Comparison of ENCODE assay signal across 16 cellular contexts in genomic region chr14:99378782-99379214, GRCh38.
DNase-seq lines count a peak whose midpoint lies in the region; ATAC-seq, FAIRE-seq and TF ChIP-seq lines count a peak whose summit lies in the region.
"Had no signal": no experiment of that assay in that cellular context is flagged by ENCODE, and none has a peak within 500 bp of the region (broad histone marks: within the 10 kb centered on the region; RNA-seq: fewer than 3 reads in every experiment).

No MANE protein-coding gene starts in this region.

- H3K27ac Mint-ChIP-seq in astrocyte (ENCODE audit: unreplicated experiment): peak overlapping the region; percentile 62
- no peak overlapping the region for H3K27ac Mint-ChIP-seq in GM23338
- H3K27ac Mint-ChIP-seq: activated CD4-positive, alpha-beta T cell treated with anti-CD3 and anti-CD28 coated beads, Interleukin-2, amount 10 ng/mL, durations not matched to agents 24 days and 14 days; activated naive CD8-positive, alpha-beta T cell treated with anti-CD3 and anti-CD28 coated beads, Interleukin-2, amount 10 ng/mL, durations not matched to agents 7 days and 5 days had no signal

- H3K27me3 ChIP-seq in IMR-90 (ENCODE audit: control insufficient read depth, insufficient read depth, low read length) (peaks cover 2% of the 10 kb centered on the region; the same call in 1 of the 2 replicates), astrocyte (ENCODE audit: insufficient read depth, low read length) (no peaks in the 10 kb centered on the region), lung (ENCODE audit: control insufficient read depth, insufficient read depth) (no peaks in the 10 kb centered on the region), GM23338 (ENCODE audit: insufficient read depth) (no peaks in the 10 kb centered on the region), colonic mucosa (no peaks in the 10 kb centered on the region)
- H3K27me3 ChIP-seq: pancreas, thyroid gland had no signal

- no peak overlapping the region for H2BK20ac ChIP-seq in IMR-90 (ENCODE audit: low read depth, low read length)

- no peaks in the 10 kb centered on the region for H4K20me1 ChIP-seq in IMR-90 (ENCODE audit: insufficient read depth, low read length)
- no peaks in the 10 kb centered on the region for H4K20me1 ChIP-seq in astrocyte (ENCODE audit: insufficient read depth, low read length)
- no peaks in the 10 kb centered on the region for H4K20me1 ChIP-seq in GM23338 (replicated peaks; ENCODE audit: insufficient read depth)

- H3K27me3 Mint-ChIP-seq in astrocyte (ENCODE audit: low read depth, unreplicated experiment) (peaks cover 7% of the 10 kb centered on the region), GM23338 (ENCODE audit: insufficient read depth, low read depth, poor library complexity) (peaks cover 16% of the 10 kb centered on the region)

- dilution Hi-C loops in IMR-90 (cut with HindIII; ENCODE audit: low sequenced_read_pairs, unreplicated experiment): no loop called here

- no peak overlapping the region for H2BK5ac ChIP-seq in IMR-90 (ENCODE audit: low read depth, low read length, poor library complexity, severe bottlenecking)

- TF ChIP-seq RAD21 in IMR-90 (IDR thresholded peaks at IDR 0.05; ENCODE audit: low read length): no peak

- no peak overlapping the region for H4K91ac ChIP-seq in IMR-90 (ENCODE audit: insufficient read depth, low read depth, low read length)

- no peak overlapping the region for H3K4ac ChIP-seq in IMR-90 (ENCODE audit: low read depth, low read length)

- H2BK15ac ChIP-seq in IMR-90 (ENCODE audit: low read depth, low read length): no peak overlapping the region

- H3K4me3 ChIP-seq in IMR-90 (ENCODE audit: insufficient read depth, low read depth, low read length) (no peak overlapping the region), astrocyte (ENCODE audit: insufficient read depth, low read depth, low read length) (no peak overlapping the region), lung (no peak overlapping the region), GM23338 (no peak overlapping the region), colonic mucosa (no peak overlapping the region)
- H3K4me3 ChIP-seq: pancreas, SK-N-MC, thyroid gland had no signal

- peak; percentile 68 for ATAC-seq in IMR-90 (ENCODE audit: low read depth)
- ATAC-seq in lung (ENCODE audit: insufficient read depth, low FRiP score): peak; percentile 36
- no peak for ATAC-seq in GM18502 (IDR thresholded peaks at IDR 0.05; ENCODE audit: poor library complexity, unreplicated experiment)
- no peak for ATAC-seq in GM23338
- ATAC-seq: pancreas had no signal

- H3K4me1 Mint-ChIP-seq in astrocyte (ENCODE audit: low read depth, unreplicated experiment) (peaks cover 15% of the 10 kb centered on the region), GM23338 (peaks cover 20% of the 10 kb centered on the region)
- H3K4me1 Mint-ChIP-seq: activated CD4-positive, alpha-beta T cell treated with anti-CD3 and anti-CD28 coated beads, Interleukin-2, amount 10 ng/mL, durations not matched to agents 24 days and 14 days; activated naive CD8-positive, alpha-beta T cell treated with anti-CD3 and anti-CD28 coated beads, Interleukin-2, amount 10 ng/mL, durations not matched to agents 7 days and 5 days had no signal

- no peak overlapping the region for H3K18ac ChIP-seq in IMR-90 (ENCODE audit: low read depth, low read length)

- no peaks in the 10 kb centered on the region for H3K9me2 ChIP-seq in GM23338 (ENCODE audit: insufficient read depth)

- DNase-seq in Caki2 (ENCODE audit: low read depth) (peak; percentile 72), IMR-90 (peak; percentile 24), astrocyte (ENCODE audit: low read depth) (peak; percentile 49), lung (ENCODE audit: low spot score) (no peak), GM23338 (ENCODE audit: low spot score) (no peak), colonic mucosa (no peak), posterior vena cava (ENCODE audit: low spot score) (no peak)
- DNase-seq: activated CD4-positive, alpha-beta T cell treated with anti-CD3 and anti-CD28 coated beads, Interleukin-2, amount 10 ng/mL, durations not matched to agents 24 days and 14 days; activated naive CD8-positive, alpha-beta T cell treated with anti-CD3 and anti-CD28 coated beads, Interleukin-2, amount 10 ng/mL, durations not matched to agents 7 days and 5 days; H7; NCI-H1694 treated with DMSO at 0.1 percent for 48 hours; pancreas; thyroid gland had no signal

- BruUV-seq in IMR-90 (replicated peaks; lab: Mats Ljungman, UMichigan): no TSS peak

- H3K79me1 ChIP-seq in IMR-90 (ENCODE audit: low read depth in 1 of 2, low read length in 2 of 2): no peaks in the 10 kb centered on the region

- H3K9me3 ChIP-seq in IMR-90 (ENCODE audit: control insufficient read depth, insufficient read depth, low read length): no peaks in the 10 kb centered on the region
- H3K9me3 ChIP-seq in astrocyte (ENCODE audit: insufficient read depth, low read depth, low read length): no peaks in the 10 kb centered on the region
- H3K9me3 ChIP-seq in lung (ENCODE audit: control insufficient read depth in 2 of 2, insufficient read depth in 1 of 2, low read length in 1 of 2): no peaks in the 10 kb centered on the region
- H3K9me3 ChIP-seq in colonic mucosa: no peaks in the 10 kb centered on the region
- H3K9me3 ChIP-seq: pancreas, thyroid gland had no signal

- H2BK120ac ChIP-seq in IMR-90 (ENCODE audit: low read depth, low read length): no peak overlapping the region

- no peak for FAIRE-seq in astrocyte (lab: Jason Lieb, UNC)
- FAIRE-seq: islet of Langerhans, pancreas had no signal

- no peak overlapping the region for H2AK5ac ChIP-seq in IMR-90 (ENCODE audit: low read depth, low read length)

- H3K9me3 Mint-ChIP-seq in astrocyte (ENCODE audit: unreplicated experiment) (peaks cover 2% of the 10 kb centered on the region), GM23338 (no peaks in the 10 kb centered on the region; the same call in 2 of the 3 replicates)
- H3K9me3 Mint-ChIP-seq: activated CD4-positive, alpha-beta T cell treated with anti-CD3 and anti-CD28 coated beads, Interleukin-2, amount 10 ng/mL, durations not matched to agents 24 days and 14 days; activated naive CD8-positive, alpha-beta T cell treated with anti-CD3 and anti-CD28 coated beads, Interleukin-2, amount 10 ng/mL, durations not matched to agents 7 days and 5 days had no signal

- H3K56ac ChIP-seq in IMR-90 (ENCODE audit: extremely low read depth, insufficient read depth, low read length): no peak overlapping the region

- H3K79me2 ChIP-seq in astrocyte (ENCODE audit: insufficient read depth, low read length) (no peaks in the 10 kb centered on the region), GM23338 (replicated peaks; ENCODE audit: insufficient read depth) (no peaks in the 10 kb centered on the region)

- POLR2A ChIA-PET in IMR-90 (lab: Charles Lee; ENCODE audit: unreplicated experiment): no interaction called here

- H3K4me3 Mint-ChIP-seq in astrocyte (ENCODE audit: unreplicated experiment) (no peak overlapping the region), GM23338 (no peak overlapping the region)
- H3K4me3 Mint-ChIP-seq: activated CD4-positive, alpha-beta T cell treated with anti-CD3 and anti-CD28 coated beads, Interleukin-2, amount 10 ng/mL, durations not matched to agents 24 days and 14 days; activated naive CD8-positive, alpha-beta T cell treated with anti-CD3 and anti-CD28 coated beads, Interleukin-2, amount 10 ng/mL, durations not matched to agents 7 days and 5 days had no signal

- CTCF ChIA-PET in IMR-90 (lab: Yijun Ruan, JAX): interaction anchor here (1.0 kb wide), 1 partner anchor 36 kb away, joined by 3 read pairs; no protein-coding TSS in a partner anchor

- no peaks in the 10 kb centered on the region for H3F3A ChIP-seq in GM23338 (replicated peaks; ENCODE audit: low read depth)

- 30% methylated on average over 7 of the region's 9 CpGs; no CpG with 5 or more reads in 1 of the 2 experiments for WGBS in IMR-90 (ENCODE audit: extremely low coverage in 2 of 2, insufficient read length in 1 of 2), 2 experiments
- WGBS in lung, 2 donors: 63 to 74% methylated on average over 9 of the region's 9 CpGs

- H4K5ac ChIP-seq in IMR-90 (ENCODE audit: low read depth, low read length): no peak overlapping the region

- TF ChIP-seq POLR2A in IMR-90 (IDR thresholded peaks at IDR 0.05; ENCODE audit: low read depth, low read length): no peak

- H3K27ac ChIP-seq in IMR-90 (ENCODE audit: insufficient read depth, low read length) (no peak overlapping the region), astrocyte (ENCODE audit: low read depth, low read length) (peak overlapping the region; percentile 12), lung (ENCODE audit: low read depth in 1 of 2, low read length in 1 of 2) (no peak overlapping the region), GM23338 (ENCODE audit: low read depth) (no peak overlapping the region), colonic mucosa (no peak overlapping the region)
- H3K27ac ChIP-seq: pancreas, SK-N-MC, thyroid gland had no signal

- TF ChIP-seq CTCF in IMR-90 (conservative IDR thresholded peaks at IDR 0.05; ENCODE audit: low read depth, low read length) (no peak), astrocyte (IDR thresholded peaks at IDR 0.05; ENCODE audit: insufficient read depth, low read depth, low read length) (no peak), lung (IDR thresholded peaks at IDR 0.05; ENCODE audit: control extremely low read depth, extremely low read depth) (no peak), GM23338 (conservative IDR thresholded peaks at IDR 0.05; ENCODE audit: low read depth in 2 of 2) (no peak), colonic mucosa (IDR thresholded peaks at IDR 0.05) (no peak)

- H4K8ac ChIP-seq in IMR-90 (ENCODE audit: low read depth in 2 of 2, low read length in 2 of 2): no peak overlapping the region

- no peak overlapping the region for H3K9ac ChIP-seq in IMR-90 (ENCODE audit: low read depth, low read length)
- peak overlapping the region; percentile 18 for H3K9ac ChIP-seq in astrocyte (ENCODE audit: low read length)
- no peak overlapping the region for H3K9ac ChIP-seq in colonic mucosa (ENCODE audit: low read depth in 2 of 2, low read length in 2 of 2)

- in situ Hi-C loops in Caki2 (cut with HindIII; ENCODE audit: low pct_unique_long_range_greater_than_20kb, low sequenced_read_pairs): no loop called here
- in situ Hi-C loops in IMR-90 (cut with MboI; ENCODE audit: low sequenced_read_pairs): no loop called here

- H3K36me3 ChIP-seq in IMR-90 (ENCODE audit: control insufficient read depth, insufficient read depth, low read length): no peaks in the 10 kb centered on the region
- H3K36me3 ChIP-seq in astrocyte (ENCODE audit: insufficient read depth, low read length): no peaks in the 10 kb centered on the region
- H3K36me3 ChIP-seq in lung (ENCODE audit: control insufficient read depth in 2 of 2, insufficient read depth in 2 of 2, low read length in 2 of 2): no peaks in the 10 kb centered on the region
- no peaks in the 10 kb centered on the region for H3K36me3 ChIP-seq in GM23338 (ENCODE audit: insufficient read depth)
- H3K36me3 ChIP-seq in colonic mucosa: no peaks in the 10 kb centered on the region
- H3K36me3 ChIP-seq: pancreas, thyroid gland had no signal

- H2AFZ ChIP-seq in IMR-90 (replicated peaks; ENCODE audit: low read length, poor library complexity) (peak overlapping the region; percentile 28), astrocyte (ENCODE audit: low read depth, low read length) (peak overlapping the region; percentile 63), GM23338 (no peak overlapping the region)

- H3K9me1 ChIP-seq in IMR-90 (ENCODE audit: insufficient read depth, low read length): 0 out of 2 replicates have a peak, but pooled peaks cover 2% of the 10 kb centered on the region

- no peak overlapping the region for H3K14ac ChIP-seq in IMR-90 (replicated peaks; ENCODE audit: low read depth, low read length)

- intact Hi-C loops in IMR-90 (cut with micrococcal nuclease): no loop called here
- intact Hi-C loops in colonic mucosa (cut with DNase I): no loop called here
- intact Hi-C loops in posterior vena cava (cut with DNase I): no loop called here

- H3K36me3 Mint-ChIP-seq in astrocyte (ENCODE audit: low read depth, unreplicated experiment) (no peaks in the 10 kb centered on the region), GM23338 (ENCODE audit: low read depth) (no peaks in the 10 kb centered on the region; the same call in 2 of the 3 replicates)
- H3K36me3 Mint-ChIP-seq: activated naive CD8-positive, alpha-beta T cell treated with anti-CD3 and anti-CD28 coated beads, Interleukin-2, amount 10 ng/mL, durations not matched to agents 7 days and 5 days had no signal

- H2AK9ac ChIP-seq in IMR-90 (replicated peaks; ENCODE audit: low read depth, low read length, poor library complexity): no peak overlapping the region

- H3K4me2 ChIP-seq in IMR-90 (ENCODE audit: low read depth, low read length) (no peak overlapping the region), astrocyte (ENCODE audit: low read length) (peak overlapping the region; percentile 11), GM23338 (no peak overlapping the region)

- no peak overlapping the region for H3K23ac ChIP-seq in IMR-90 (ENCODE audit: low read depth, low read length)

- H3K4me1 ChIP-seq in IMR-90 (ENCODE audit: control insufficient read depth, insufficient read depth, low read length) (peaks cover 1% of the 10 kb centered on the region; the same call in 1 of the 2 replicates), astrocyte (ENCODE audit: insufficient read depth, low read length) (peaks cover 11% of the 10 kb centered on the region), lung (ENCODE audit: control insufficient read depth in 2 of 2, insufficient read depth in 2 of 2, low read length in 2 of 2) (peaks cover 0 to 3% of the 10 kb centered on the region in 2 donors), GM23338 (ENCODE audit: insufficient read depth) (peaks cover 3% of the 10 kb centered on the region; the same call in 1 of the 2 replicates), colonic mucosa (no peaks in the 10 kb centered on the region)
- H3K4me1 ChIP-seq: pancreas, thyroid gland had no signal

Comparison
In these comparisons a context has a peak if more than half of its experiments do, and no peak if none do; other contexts are left out.
1. DNase-seq: peak in Caki2 (single experiment), IMR-90 (single experiment) and astrocyte (single experiment); none in lung (single experiment), GM23338 (single experiment), colonic mucosa (single experiment) and posterior vena cava (single experiment).
2. ATAC-seq: peak in IMR-90 (single experiment) and lung (single experiment); none in GM18502 (single experiment) and GM23338 (single experiment).